ENCODE assay signal across 23 cellular contexts in genomic region chr4:80113615-80114014, GRCh38.
"Had no signal": no experiment of that assay in that cellular context is flagged by ENCODE, and none has a peak within 500 bp of the region (broad histone marks: within the 10 kb centered on the region; RNA-seq: fewer than 3 reads in every experiment).

No MANE protein-coding gene starts in this region.

- H3K4me1 ChIP-seq: neural progenitor cell, parathyroid adenoma, psoas muscle, stomach, thyroid gland, upper lobe of left lung, vagina had no signal

- H3K79me2 ChIP-seq: parathyroid adenoma had no signal

- H3K4me3 ChIP-seq: neural progenitor cell, ovary, psoas muscle, right lobe of liver, stomach, thoracic aorta, thyroid gland, tibial nerve, upper lobe of left lung, vagina had no signal

- H3K4me2 ChIP-seq: neural progenitor cell had no signal

- H3K9ac ChIP-seq: neural progenitor cell, parathyroid adenoma had no signal

- DNase-seq: natural killer cell; occipital lobe; ovary; posterior cingulate gyrus; psoas muscle; right cardiac atrium; right lobe of liver; small intestine; stimulated activated CD4-positive, alpha-beta T cell treated with anti-CD3 and anti-CD28 coated beads, Interleukin-15, amount 100 ng/mL, for 24 hours; stimulated activated CD4-positive, alpha-beta T cell treated with anti-CD3 and anti-CD28 coated beads, Interleukin-2, amount 100 ng/mL, for 24 hours; stimulated activated CD4-positive, alpha-beta T cell treated with anti-CD3 and anti-CD28 coated beads, Interleukin-2, amount 100 ng/mL, for 48 hours; stimulated activated CD4-positive, alpha-beta T cell treated with anti-CD3 and anti-CD28 coated beads, Interleukin-4, amount 100 ng/mL, for 24 hours; stimulated activated naive B cell treated with anti-CD40 and anti-IgM and Interleukin-4, amounts not matched to agents 10 μg/mL and 1 μg/mL and 100 μg/mL, for 72 hours; stimulated activated naive CD4-positive, alpha-beta T cell treated with Interleukin-2 at 50 U/mL for 16 hours; stomach; thyroid gland; trophoblast cell; upper lobe of left lung had no signal

- H3K27me3 ChIP-seq: neural progenitor cell, ovary, right lobe of liver, stomach, thyroid gland, tibial nerve, upper lobe of left lung, vagina had no signal

- H3K9me3 ChIP-seq: ovary, psoas muscle, right lobe of liver, thyroid gland, vagina had no signal

- H3K36me3 ChIP-seq: neural progenitor cell, ovary, right lobe of liver, stomach, thoracic aorta, thyroid gland, tibial nerve, upper lobe of left lung, vagina had no signal

- H3K27ac ChIP-seq: neural progenitor cell, ovary, parathyroid adenoma, psoas muscle, right lobe of liver, stomach, thoracic aorta, thyroid gland, tibial nerve, upper lobe of left lung, vagina had no signal

- H2AFZ ChIP-seq: neural progenitor cell, parathyroid adenoma had no signal
